In genomic region chr1:46749403-46749802, GRCh38 we compare ENCODE assay signal across 34 cellular contexts. TPM values are rescaled to one million over a fixed set of nuclear protein-coding genes. Genes with fewer than 3 reads are reported as not detected.
DNase-seq lines count a peak whose midpoint lies in the region; ATAC-seq and TF ChIP-seq lines count a peak whose summit lies in the region.
"Had no signal": no experiment of that assay in that cellular context is flagged by ENCODE, and none has a peak within 500 bp of the region (broad histone marks: within the 10 kb centered on the region; RNA-seq: fewer than 3 reads in every experiment).

No MANE protein-coding gene starts in this region.

- H3K4me3 ChIP-seq in GM23248 (no peak overlapping the region), RWPE2 (ENCODE audit: severe bottlenecking) (no peak overlapping the region), esophagus squamous epithelium (no peak overlapping the region), suprapubic skin (peak overlapping the region; percentile 1), BE2C (ENCODE audit: low read depth, low read length) (no peak overlapping the region)
- H3K4me3 ChIP-seq: left lung, prostate gland, transverse colon had no signal

- H3K36me3 ChIP-seq in GM23248 (ENCODE audit: low read depth) = no peaks in the 10 kb centered on the region
- H3K36me3 ChIP-seq in RWPE2 (ENCODE audit: low read depth) = no peaks in the 10 kb centered on the region
- no peaks in the 10 kb centered on the region for H3K36me3 ChIP-seq in esophagus squamous epithelium
- H3K36me3 ChIP-seq in suprapubic skin = no peaks in the 10 kb centered on the region
- no peaks in the 10 kb centered on the region for H3K36me3 ChIP-seq in BE2C
- H3K36me3 ChIP-seq: left lung, prostate gland, transverse colon had no signal

- in situ Hi-C loops in GM23248 (cut with MboI) (no loop called here), GM13977 (cut with MboI; ENCODE audit: low pct_unique_long_range_greater_than_20kb, low sequenced_read_pairs, unreplicated experiment) (no loop called here)

- peaks cover 11% of the 10 kb centered on the region; the same call in 1 of the 2 replicates for H3K27me3 ChIP-seq in GM23248 (replicated peaks; ENCODE audit: insufficient read depth)
- no peaks in the 10 kb centered on the region for H3K27me3 ChIP-seq in RWPE2 (ENCODE audit: insufficient read depth, poor library complexity, severe bottlenecking)
- H3K27me3 ChIP-seq in esophagus squamous epithelium = peaks cover 0 to 24% (median 0%) of the 10 kb centered on the region in 4 donors
- no peaks in the 10 kb centered on the region for H3K27me3 ChIP-seq in suprapubic skin
- no peaks in the 10 kb centered on the region for H3K27me3 ChIP-seq in BE2C

- H2AFZ ChIP-seq in GM23248 = no peak overlapping the region

- H3K9me2 ChIP-seq in GM23248 (ENCODE audit: insufficient read depth) = no peaks in the 10 kb centered on the region

- WGBS in GM23248 (ENCODE audit: low coverage in 1 of 2, low lambda C conversion rate in 2 of 2, missing lambda C conversion rate in 2 of 2), 2 experiments = 2 to 5% methylated on average over 1 of the region's 1 CpG
- WGBS in esophagus squamous epithelium, 2 donors = 25% methylated on average over 1 of the region's 1 CpG; no CpG with 5 or more reads in 1 of the 2 donors
- WGBS in suprapubic skin = 28% methylated on average over 1 of the region's 1 CpG

- no peak overlapping the region for H3K9ac ChIP-seq in GM23248
- H3K9ac ChIP-seq: KMS-11 had no signal

- no peaks in the 10 kb centered on the region for H3F3A ChIP-seq in GM23248 (ENCODE audit: insufficient read depth)

- DNase-seq in GM23248 (peak; percentile 13), RWPE2 (ENCODE audit: low spot score) (no peak), esophagus squamous epithelium (lab: John Stamatoyannopoulos, UW) (no peak), suprapubic skin (ENCODE audit: low spot score in 2 of 2) (no peak), GM13977 (ENCODE audit: low spot score) (no peak), BE2C (no peak)
- DNase-seq: activated CD4-positive, alpha-beta T cell treated with anti-CD3 and anti-CD28 coated beads for 48 hours; activated gamma-delta T cell treated with Interleukin-2 at 50 U/mL for 16 hours; activated naive CD8-positive, alpha-beta T cell treated with anti-CD3 and anti-CD28 coated beads, Interleukin-2, amount 50 U/mL, for 24 hours; activated T-cell treated with anti-CD3 and anti-CD28 coated beads, Interleukin-2, amount 50 U/mL, for 24 hours; DND-41; left lung; midbrain; MV-4-11; naive thymus-derived CD4-positive, alpha-beta T cell; NCI-H146; NCI-H446 treated with DMSO at 0.1 percent for 48 hours; NCI-H82; nucleus accumbens; SHP77; stimulated activated CD8-positive, alpha-beta memory T cell treated with anti-CD3 and anti-CD28 coated beads, Interleukin-4, amount 100 ng/mL, for 48 hours; stimulated activated naive CD8-positive, alpha-beta T cell treated with anti-CD3 and anti-CD28 coated beads, Interleukin-15, amount 100 ng/mL, for 72 hours; T-helper 9 cell; transverse colon had no signal

- TF ChIP-seq EP300 in suprapubic skin (IDR thresholded peaks at IDR 0.05) = no peak

- no peaks in the 10 kb centered on the region for H4K20me1 ChIP-seq in GM23248 (ENCODE audit: insufficient read depth)

- H3K27ac ChIP-seq in GM23248 (no peak overlapping the region), RWPE2 (ENCODE audit: poor library complexity, severe bottlenecking) (peak overlapping the region; percentile 18), esophagus squamous epithelium (peak overlapping the region; percentile 58 to 86 (median 74)), suprapubic skin (peak overlapping the region; percentile 85)
- H3K27ac ChIP-seq: HL-60, KMS-11, left lung, transverse colon, VCaP had no signal

- ATAC-seq in RWPE2 (ENCODE audit: low read depth) = no peak
- no peak for ATAC-seq in GM19463 (IDR thresholded peaks at IDR 0.05; ENCODE audit: unreplicated experiment)
- ATAC-seq: activated naive CD8-positive, alpha-beta T cell treated with anti-CD3 and anti-CD28 coated beads, Interleukin-2, amount 50 U/mL, for 24 hours; naive thymus-derived CD4-positive, alpha-beta T cell; stimulated activated naive CD8-positive, alpha-beta T cell treated with anti-CD3 and anti-CD28 coated beads, Interleukin-15, amount 100 ng/mL, for 72 hours had no signal

- no peak for TF ChIP-seq CTCF in RWPE2 (IDR thresholded peaks at IDR 0.05; ENCODE audit: poor library complexity, severe bottlenecking)
- no peak for TF ChIP-seq CTCF in esophagus squamous epithelium (IDR thresholded peaks at IDR 0.05)
- no peak for TF ChIP-seq CTCF in suprapubic skin (IDR thresholded peaks at IDR 0.05)
- no peak for TF ChIP-seq CTCF in GM13977 (IDR thresholded peaks at IDR 0.05; ENCODE audit: extremely low read depth, insufficient read depth, missing control alignments)
- TF ChIP-seq CTCF in BE2C (IDR thresholded peaks at IDR 0.05; ENCODE audit: low read depth, low read length) = no peak

- no peak for TF ChIP-seq POLR2A in esophagus squamous epithelium (IDR thresholded peaks at IDR 0.05)
- TF ChIP-seq POLR2A in suprapubic skin (IDR thresholded peaks at IDR 0.05) = no peak

- H3K4me1 ChIP-seq in GM23248 (ENCODE audit: insufficient read depth) (no peaks in the 10 kb centered on the region), RWPE2 (ENCODE audit: insufficient read depth, poor library complexity, severe bottlenecking) (peaks cover 16% of the 10 kb centered on the region), esophagus squamous epithelium (peaks cover 7 to 63% (median 12%) of the 10 kb centered on the region in 3 donors), suprapubic skin (peaks cover 62% of the 10 kb centered on the region), BE2C (no peaks in the 10 kb centered on the region)
- H3K4me1 ChIP-seq: left lung, prostate gland had no signal

- no peak overlapping the region for H3K4me2 ChIP-seq in GM23248 (ENCODE audit: unreplicated experiment)
- H3K4me2 ChIP-seq: KMS-11 had no signal

- H3K9me3 ChIP-seq in GM23248 (ENCODE audit: low read depth) (no peaks in the 10 kb centered on the region), RWPE2 (ENCODE audit: severe bottlenecking) (no peaks in the 10 kb centered on the region), esophagus squamous epithelium (no peaks in the 10 kb centered on the region), suprapubic skin (no peaks in the 10 kb centered on the region), BE2C (no peaks in the 10 kb centered on the region)
- H3K9me3 ChIP-seq: left lung, prostate gland, transverse colon had no signal

- H3K79me2 ChIP-seq in GM23248 (ENCODE audit: insufficient read depth) = no peaks in the 10 kb centered on the region

- intact Hi-C loops in esophagus squamous epithelium (cut with DNase I) = loop anchor here (10.0 kb wide), 1 partner anchor 245 kb away; no protein-coding TSS in a partner anchor

RNA-seq across cellular contexts. Expression of gene EFCAB14, which starts 30.5 kb away (rescaled TPM):
- 51.6 and 58.0 TPM in 2 replicates for total RNA-seq in GM23248 (2014; rRNA removed; shearing (Covaris generic))
- polyA plus RNA-seq in GM23248 (2016; fragmentation: Nextera tagmentation; extraction: Ambion mirVana) = 40.1 and 42.6 TPM in 2 replicates
- 10 to 100 TPM; 68.7 to 98.8 (median 88.9) TPM for total RNA-seq in esophagus squamous epithelium
- 100 to 1,000 TPM in 3 of 4 donors, 10 to 100 TPM in 1; 87.9 to 136 (median 121) TPM for total RNA-seq in suprapubic skin
- polyA plus RNA-seq in BE2C (2012; ENCODE audit: insufficient read depth, insufficient read length, low read depth) = 3.5 TPM

RNA-seq across cellular contexts. Expression of gene CYP4B1, which starts 49.4 kb away (rescaled TPM):
- total RNA-seq in GM23248 (2014; rRNA removed; shearing (Covaris generic)) = not detected in 2 replicates
- not detected in 2 replicates for polyA plus RNA-seq in GM23248 (2016; fragmentation: Nextera tagmentation; extraction: Ambion mirVana)
- total RNA-seq in esophagus squamous epithelium = 100 to 1,000 TPM in 2 of 4 donors, 10 to 100 TPM in 2; 14.0 to 147 (median 109) TPM
- total RNA-seq in suprapubic skin = 100 to 1,000 TPM in 2 of 4 donors, 10 to 100 TPM in 2; 61.8 to 116 (median 88.6) TPM
- polyA plus RNA-seq in BE2C (2012; ENCODE audit: insufficient read depth, insufficient read length, low read depth) = not detected
- total RNA-seq: activated CD8-positive, alpha-beta memory T cell treated with anti-CD3 and anti-CD28 coated beads for 36 hours; endothelial cell of umbilical vein; fibroblast of villous mesenchyme; naive thymus-derived CD4-positive, alpha-beta T cell; skeletal muscle tissue had no signal
- polyA plus RNA-seq: CD14-positive monocyte; endothelial cell of umbilical vein; naive thymus-derived CD4-positive, alpha-beta T cell had no signal

Comparison
In these comparisons a context has a peak if more than half of its experiments do, and no peak if none do; other contexts are left out.
1. RNA of gene CYP4B1, which starts 49.4 kb away (total RNA-seq): 14.0 to 147 TPM in esophagus squamous epithelium and 61.8 to 116 TPM in suprapubic skin; not detected in GM23248; every median in the first group is over 10 times any median in the second.